In the genomic region with DNA sequence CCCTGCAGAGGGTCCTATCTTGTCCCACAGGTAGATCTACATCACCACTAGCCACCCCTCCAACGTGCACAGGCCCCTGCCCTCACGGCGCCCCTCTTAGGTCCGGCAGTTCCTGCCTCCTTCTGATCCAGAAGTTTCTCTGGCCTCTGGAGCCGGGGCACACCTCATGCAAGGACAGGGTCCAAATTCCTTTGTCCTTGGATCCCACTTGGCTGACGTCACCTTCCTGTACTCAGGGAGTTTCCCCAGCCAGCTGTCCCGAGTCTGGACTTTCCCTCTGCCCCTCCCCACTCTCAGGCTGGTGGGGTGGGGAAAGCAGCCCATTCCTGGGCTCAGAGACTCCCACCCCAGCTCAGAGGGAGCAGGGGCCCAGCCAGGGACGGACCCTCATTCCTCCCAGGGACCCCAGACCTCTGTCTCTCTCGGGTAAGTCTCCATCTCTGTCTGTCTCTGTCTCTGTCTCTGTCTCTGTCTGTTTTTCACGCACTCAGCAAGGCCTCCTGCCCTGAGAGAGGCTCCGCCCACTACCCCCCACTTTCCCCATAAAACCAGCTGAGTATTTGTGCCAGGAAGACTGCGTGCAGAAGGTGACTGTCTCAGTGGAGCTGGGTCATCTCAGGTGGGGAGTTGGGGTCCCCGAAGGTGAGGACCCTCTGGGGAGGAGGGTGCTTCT, we compare ENCODE assay signal across 8 cellular contexts. TPM values are rescaled to one million over a fixed set of nuclear protein-coding genes. Genes with fewer than 3 reads are reported as not detected.
DNase-seq lines count a peak whose midpoint lies in the region; ATAC-seq and TF ChIP-seq lines count a peak whose summit lies in the region.

A gene with protein sequence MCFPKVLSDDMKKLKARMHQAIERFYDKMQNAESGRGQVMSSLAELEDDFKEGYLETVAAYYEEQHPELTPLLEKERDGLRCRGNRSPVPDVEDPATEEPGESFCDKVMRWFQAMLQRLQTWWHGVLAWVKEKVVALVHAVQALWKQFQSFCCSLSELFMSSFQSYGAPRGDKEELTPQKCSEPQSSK (plus strand): TSS at position 572 of the 673 bp plus-strand sequence. CDS start 172 bp downstream, outside the sequence.

- no peaks in the 10 kb centered on the region for H3K27me3 ChIP-seq in CD4-positive, alpha-beta memory T cell (ENCODE audit: insufficient read depth, low read length)
- peaks cover 61% of the 10 kb centered on the region for H3K27me3 ChIP-seq in MM.1S (replicated peaks; ENCODE audit: insufficient read depth, low read length)

- peak within 1 kb of the TSS; percentile 98 to 100 (median 100) for H3K4me3 Mint-ChIP-seq in CD4-positive, alpha-beta memory T cell

- no peak within 1 kb of the TSS; the same call in 1 of the 2 replicates for H3K4me2 ChIP-seq in MM.1S (ENCODE audit: low read depth, low read length)

- peaks cover 42 to 48% of the 10 kb centered on the region in 2 donors for H3K36me3 Mint-ChIP-seq in CD4-positive, alpha-beta memory T cell

- peaks cover 72% of the 10 kb centered on the region for H3K4me1 ChIP-seq in CD4-positive, alpha-beta memory T cell (ENCODE audit: insufficient read depth, low read length)
- peaks cover 9% of the 10 kb centered on the region; the same call in 1 of the 2 replicates for H3K4me1 ChIP-seq in MM.1S (ENCODE audit: low read length)

- CTCF ChIA-PET in CD4-positive, alpha-beta memory T cell (lab: Charles Lee; ENCODE audit: partially characterized antibody) = interaction anchor here (1.0 to 13.3 kb wide), 9 partner anchors 11 to 65 kb away, joined by 3 to 362 read pairs (median 7); a partner anchor contains a TSS

- peak within 1 kb of the TSS; percentile 31; the same call in 1 of the 2 replicates for H2AFZ ChIP-seq in MM.1S (ENCODE audit: low read length)

- H3K4me1 Mint-ChIP-seq in CD4-positive, alpha-beta memory T cell = peaks cover 34 to 84% (median 55%) of the 10 kb centered on the region in 4 donors

- no peaks in the 10 kb centered on the region for H3K79me2 ChIP-seq in MM.1S (ENCODE audit: low read length)

- intact Hi-C loops in CD4-positive, alpha-beta memory T cell (cut with micrococcal nuclease) = loop anchor here (1.0 kb wide), 1 partner anchor 10 kb away; no protein-coding TSS in a partner anchor
- intact Hi-C loops in left cardiac atrium (cut with DNase I) = no loop called here

- no peak within 1 kb of the TSS for H3K9ac ChIP-seq in MM.1S (ENCODE audit: low read length)

- POLR2A ChIA-PET in CD4-positive, alpha-beta memory T cell (lab: Charles Lee; ENCODE audit: partially characterized antibody) = interaction anchor here (0.6 to 8.8 kb wide), 28 partner anchors 11 to 379 kb away, joined by 3 to 217 read pairs (median 5); a partner anchor contains a TSS

- no peak for TF ChIP-seq CTCF in MM.1S (IDR thresholded peaks at IDR 0.05; ENCODE audit: low read length)

- H3K4me3 ChIP-seq in CD4-positive, alpha-beta memory T cell (ENCODE audit: low read length in 2 of 2) = peak within 1 kb of the TSS; percentile 98
- no peak within 1 kb of the TSS for H3K4me3 ChIP-seq in MM.1S (ENCODE audit: low read length)

- H3K9me2 ChIP-seq in MM.1S (replicated peaks; ENCODE audit: insufficient read depth, low read length) = no peaks in the 10 kb centered on the region

- H4K20me1 ChIP-seq in MM.1S (ENCODE audit: insufficient read depth, low read length) = no peaks in the 10 kb centered on the region

- H3K9me3 ChIP-seq in CD4-positive, alpha-beta memory T cell (ENCODE audit: control insufficient read depth in 1 of 2, low read length in 2 of 2) = no peaks in the 10 kb centered on the region
- no peaks in the 10 kb centered on the region for H3K9me3 ChIP-seq in MM.1S (replicated peaks; ENCODE audit: insufficient read depth, low read length)

- H3K27me3 Mint-ChIP-seq in CD4-positive, alpha-beta memory T cell = no peaks in the 10 kb centered on the region

- peak within 1 kb of the TSS; percentile 98 for H3K27ac ChIP-seq in CD4-positive, alpha-beta memory T cell (ENCODE audit: low read depth, low read length)
- H3K27ac ChIP-seq in MM.1S (ENCODE audit: low read length) = no peak within 1 kb of the TSS

- peak; percentile 82 to 83 for ATAC-seq in left cardiac atrium

- peaks cover 0 to 4% (median 0%) of the 10 kb centered on the region in 8 donors for H3K9me3 Mint-ChIP-seq in CD4-positive, alpha-beta memory T cell

- no peaks in the 10 kb centered on the region for H3F3A ChIP-seq in MM.1S (ENCODE audit: insufficient read depth, low read length)

- peak within 1 kb of the TSS; percentile 91 to 99 (median 96) for H3K27ac Mint-ChIP-seq in CD4-positive, alpha-beta memory T cell

- DNase-seq in CD4-positive, alpha-beta memory T cell = peak; percentile 64 to 85 (median 66)
- DNase-seq in MM.1S (no peak), left cardiac atrium (peak; percentile 80), NCI-H2029 treated with DMSO at 0.1 percent for 48 hours (lab: John Stamatoyannopoulos, UW) (no peak), SIG-M5 (lab: John Stamatoyannopoulos, UW) (no peak), retina (no peak)
- peak; percentile 51 for DNase-seq in activated gamma-delta T cell treated with anti-CD3 and anti-CD28 coated beads, Interleukin-2, amount 50 U/mL, for 16 hours (ENCODE audit: low read depth)
- DNase-seq in stimulated activated CD4-positive, alpha-beta T cell treated with anti-CD3 and anti-CD28 coated beads, Interleukin-15, amount 100 ng/mL, for 1 hour (ENCODE audit: low read depth in 1 of 2, low spot score in 1 of 2) = peak; percentile 48 to 59

- H3K36me3 ChIP-seq in CD4-positive, alpha-beta memory T cell (ENCODE audit: insufficient read depth, low read length) = peaks cover 21% of the 10 kb centered on the region
- no peaks in the 10 kb centered on the region for H3K36me3 ChIP-seq in MM.1S (replicated peaks; ENCODE audit: insufficient read depth, low read length)

RNA-seq across cellular contexts. Expression of the gene that starts here (rescaled TPM):
- total RNA-seq in CD4-positive, alpha-beta memory T cell = 100 to 1,000 TPM; 752 to 810 TPM
- polyA plus RNA-seq in CD4-positive, alpha-beta memory T cell = 1,000 to 10,000 TPM; 3,111 to 3,174 TPM
- total RNA-seq in left cardiac atrium = 10 to 100 TPM; 51.7 to 64.0 TPM

Comparison
In these comparisons a context has a peak if more than half of its experiments do, and no peak if none do; other contexts are left out.
1. RNA of the gene that starts here (total RNA-seq): 752 to 810 TPM in CD4-positive, alpha-beta memory T cell; 51.7 to 64.0 TPM in left cardiac atrium; every median in the first group is over 10 times any median in the second.
2. DNase-seq: peak in CD4-positive, alpha-beta memory T cell (5 of 5), activated gamma-delta T cell treated with anti-CD3 and anti-CD28 coated beads, Interleukin-2, amount 50 U/mL, for 16 hours (single experiment), left cardiac atrium (single experiment) and stimulated activated CD4-positive, alpha-beta T cell treated with anti-CD3 and anti-CD28 coated beads, Interleukin-15, amount 100 ng/mL, for 1 hour (2 of 2); none in MM.1S (single experiment), NCI-H2029 treated with DMSO at 0.1 percent for 48 hours (single experiment), SIG-M5 (single experiment) and retina (single experiment).